In the genomic region with DNA sequence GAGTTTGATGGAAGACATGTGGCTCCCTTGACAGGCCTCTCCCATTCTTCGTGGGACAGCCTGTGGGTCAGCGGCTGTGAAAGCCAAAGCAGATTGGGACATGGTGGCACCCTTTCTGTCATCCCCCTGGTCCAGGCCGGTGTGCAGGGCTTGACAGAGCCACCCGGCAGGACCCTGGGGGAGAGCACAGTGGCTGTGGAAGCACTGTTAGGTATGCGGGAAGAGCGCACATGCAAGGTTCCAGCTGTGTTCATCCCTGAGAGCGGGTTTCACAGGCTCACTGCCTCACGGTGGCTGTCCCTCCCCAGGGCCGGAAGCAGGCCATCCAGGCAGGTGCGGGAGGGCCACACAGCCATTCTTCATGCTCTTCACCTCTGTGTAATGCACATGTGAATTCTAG, we compare ENCODE assay signal across 1 cellular context.
TF ChIP-seq lines count a peak whose summit lies in the region.

No MANE protein-coding gene starts in this region.

TF ChIP-seq in K562, 482 proteins besides CTCF, POLR2A, EP300 and RAD21 (continued from another document):
- no peak for TF ChIP-seq SRSF1 (IDR thresholded peaks at IDR 0.05; ENCODE audit: low read depth, low read length)
- no peak for TF ChIP-seq TFAM (CRISPR knock-in tag; conservative IDR thresholded peaks at IDR 0.05)
- peak; percentile 69 for TF ChIP-seq POLR2G (IDR thresholded peaks at IDR 0.05; ENCODE audit: low read depth, low read length)
- no peak for TF ChIP-seq POLR3A (IDR thresholded peaks at IDR 0.05; ENCODE audit: borderline replicate concordance, extremely low read depth, insufficient read depth, insufficient read length)
- no peak for TF ChIP-seq ARID1B (IDR thresholded peaks at IDR 0.05)
- no peak for TF ChIP-seq FUS (optimal IDR thresholded peaks at IDR 0.05; ENCODE audit: low read depth, low read length)
- TF ChIP-seq SMAD1 (IDR thresholded peaks at IDR 0.05; ENCODE audit: low read depth, low read length, partially characterized antibody): no peak
